9 cellular contexts compared by ENCODE assay signal in the genomic region with DNA sequence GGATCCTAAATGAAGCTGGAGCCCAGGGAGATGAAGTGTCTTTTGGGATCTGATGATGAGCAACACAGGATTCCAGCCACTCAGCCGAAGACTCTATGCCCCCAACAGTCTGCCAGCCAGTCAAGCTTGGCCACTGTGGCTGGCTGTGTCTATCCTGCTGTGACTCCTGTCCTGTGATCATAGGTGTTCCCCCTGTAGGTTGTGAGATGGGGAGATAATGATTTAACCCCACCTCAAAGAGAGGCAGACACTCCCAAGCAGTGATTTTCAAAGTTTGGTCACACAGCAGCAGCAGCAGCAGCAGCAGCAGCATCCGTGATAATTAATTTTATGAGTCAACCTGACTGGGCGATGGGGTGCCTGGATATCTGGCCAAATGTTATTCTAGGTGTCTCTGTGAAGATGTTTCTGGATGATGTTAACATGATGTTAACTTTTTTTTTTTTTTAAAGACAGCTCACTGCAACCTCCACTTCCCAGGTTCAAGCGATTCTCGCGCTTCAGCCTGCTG. TPM values are rescaled to one million over a fixed set of nuclear protein-coding genes. Genes with fewer than 3 reads are reported as not detected.
DNase-seq lines count a peak whose midpoint lies in the region; ATAC-seq, FAIRE-seq and TF ChIP-seq lines count a peak whose summit lies in the region.
"Had no signal": no experiment of that assay in that cellular context is flagged by ENCODE, and none has a peak within 500 bp of the region (broad histone marks: within the 10 kb centered on the region; RNA-seq: fewer than 3 reads in every experiment).

No MANE protein-coding gene starts in this region.

- peak; percentile 42 for DNase-seq in GM12865 (ENCODE audit: low read depth)
- DNase-seq in GM12878 (ENCODE audit: low read depth, low spot score), result no peak
- peak; percentile 18 for DNase-seq in posterior vena cava (ENCODE audit: low spot score)
- DNase-seq in T1000 (lab: John Stamatoyannopoulos, UW), result no peak
- no peak for DNase-seq in GM19239 (ENCODE audit: insufficient read length, low spot score)
- DNase-seq: central memory CD4-positive, alpha-beta T cell had no signal

- H3K36me3 ChIP-seq in GM12878 (ENCODE audit: control insufficient read depth in 2 of 2, insufficient read depth in 2 of 2, low read length in 1 of 2), result no peaks in the 10 kb centered on the region

- H3K4me1 ChIP-seq in GM12878 (ENCODE audit: control insufficient read depth, insufficient read depth, low read length), result peaks cover 42% of the 10 kb centered on the region

- peak; percentile 38 for ATAC-seq in HG03196 (IDR thresholded peaks at IDR 0.05; ENCODE audit: unreplicated experiment)
- ATAC-seq in GM12878, result peak; percentile 59
- ATAC-seq in GM19395 (IDR thresholded peaks at IDR 0.05; ENCODE audit: unreplicated experiment), result no peak
- no peak for ATAC-seq in GM18873 (IDR thresholded peaks at IDR 0.05; ENCODE audit: low FRiP score, unreplicated experiment)

- no peaks in the 10 kb centered on the region for H3K79me2 ChIP-seq in GM12878 (ENCODE audit: control insufficient read depth, insufficient read depth, low read length)

- RAD21 ChIA-PET in GM12878 (lab: Charles Lee; ENCODE audit: unreplicated experiment), result interaction anchor here (1.7 to 6.1 kb wide), 3 partner anchors 12 to 19 kb away, joined by 5 to 44 read pairs (median 17); no protein-coding TSS in a partner anchor

- no peak for TF ChIP-seq CTCF in GM12865 (IDR thresholded peaks at IDR 0.05; ENCODE audit: insufficient read depth, low read depth, low read length, missing control alignments)
- no peak for TF ChIP-seq CTCF in GM12878 (IDR thresholded peaks at IDR 0.05 in 2 of 3, conservative IDR thresholded peaks at IDR 0.05 in 1 of 3; ENCODE audit: control insufficient read depth in 2 of 3, extremely low read depth in 1 of 3, insufficient read depth in 1 of 3, low read depth in 3 of 3, low read length in 3 of 3)

- no peak for TF ChIP-seq RAD21 in GM12878 (IDR thresholded peaks at IDR 0.05; ENCODE audit: insufficient read depth, low read depth, low read length)

- no peaks in the 10 kb centered on the region for H3K9me3 ChIP-seq in GM12878 (replicated peaks; ENCODE audit: control insufficient read depth, insufficient read depth, low read length)

- H3K9ac ChIP-seq in GM12878 (ENCODE audit: control insufficient read depth, insufficient read depth, low read length), result no peak overlapping the region

- FAIRE-seq in GM12878 (lab: Jason Lieb, UNC) (peak; percentile 23), GM19239 (lab: Jason Lieb, UNC) (no peak)

- H4K20me1 ChIP-seq in GM12878 (ENCODE audit: control insufficient read depth, insufficient read depth), result no peaks in the 10 kb centered on the region

- H3K27ac ChIP-seq in GM12878 (ENCODE audit: control insufficient read depth, insufficient read depth), result peak overlapping the region; percentile 68

- H2AFZ ChIP-seq in GM12878 (ENCODE audit: control insufficient read depth, low read depth, low read length), result peak overlapping the region; percentile 68; the same call in 1 of the 2 replicates

- WGBS in GM12878 (ENCODE audit: insufficient coverage, insufficient replicate concordance, low lambda C conversion rate, missing lambda C conversion rate), result 50% methylated on average over 6 of the region's 6 CpGs

- BruUV-seq in GM12878 (replicated peaks; lab: Mats Ljungman, UMichigan), result no TSS peak

- no peak for TF ChIP-seq EP300 in GM12878 (IDR thresholded peaks at IDR 0.05; ENCODE audit: borderline replicate concordance in 1 of 2, control insufficient read depth in 1 of 2, low read depth in 2 of 2, low read length in 2 of 2)

- in situ Hi-C loops in GM12878 (cut with MboI), result loop anchor here (25.0 kb wide), 1 partner anchor 537 kb away; no protein-coding TSS in a partner anchor

- H3K4me3 ChIP-seq in GM12865 (ENCODE audit: low read depth, low read length) (peak overlapping the region; percentile 47), GM12878 (0 out of 2 replicates have a peak overlapping the region, but pooled peaks have one; percentile 17)

- peak overlapping the region; percentile 64 for H3K4me2 ChIP-seq in GM12878 (ENCODE audit: control insufficient read depth, insufficient read depth)

- intact Hi-C loops in GM12878 (cut with micrococcal nuclease; ENCODE audit: unreplicated experiment), result no loop called here
- intact Hi-C loops in posterior vena cava (cut with DNase I), result no loop called here

- CTCF ChIA-PET in GM12878 (lab: Yijun Ruan, JAX), result interaction anchor here (0.6 to 10.6 kb wide), 6 partner anchors 13 to 226 kb away, joined by 3 to 148 read pairs (median 4); partner anchors contain the start of gene HS1BP3

- POLR2A ChIA-PET in GM12878 (lab: Charles Lee), result interaction anchor here (0.6 to 1.7 kb wide), 2 partner anchors 21 to 1034 kb away, joined by 4 read pairs; partner anchors contain the start of gene RHOB

- no peaks in the 10 kb centered on the region for H3K27me3 ChIP-seq in GM12878 (replicated peaks in 1 of 2; ENCODE audit: control insufficient read depth in 2 of 2, insufficient read depth in 2 of 2, low read length in 1 of 2)

- SMC1A ChIA-PET in GM12878 (lab: Charles Lee; ENCODE audit: uncharacterized antibody, unreplicated experiment), result interaction anchor here (1.1 to 4.6 kb wide), 2 partner anchors 13 to 81 kb away, joined by 3 to 46 read pairs; no protein-coding TSS in a partner anchor

- TF ChIP-seq POLR2A in GM12878 (IDR thresholded peaks at IDR 0.05; ENCODE audit: low read depth, low read length), result no peak

TF ChIP-seq in GM12878, 131 proteins besides CTCF, POLR2A, EP300 and RAD21:
- TF ChIP-seq NR2C1 (IDR thresholded peaks at IDR 0.05) (no peak), CHD1 (IDR thresholded peaks at IDR 0.05; ENCODE audit: low read depth, low read length) (no peak), PAX5 (IDR thresholded peaks at IDR 0.05; ENCODE audit: borderline replicate concordance, low read depth, low read length) (0 out of 2 replicates have a peak, but pooled peaks have one; percentile 9), TCF7 (IDR thresholded peaks at IDR 0.05; ENCODE audit: borderline replicate concordance) (no peak), JUNB (IDR thresholded peaks at IDR 0.05) (no peak), IRF4 (IDR thresholded peaks at IDR 0.05; ENCODE audit: low read depth, low read length) (no peak)

RNA-seq across cellular contexts. Expression of gene RHOB, which starts 21.4 kb away (rescaled TPM):
- 10.4 and 10.5 TPM in 2 replicates for total RNA-seq in GM12878 (2013; cell fraction: nucleolus; rRNA removed)
- total RNA-seq in GM12878 (2014; rRNA removed) (4.1 and 4.8 TPM in 2 replicates), GM12878 (2014; rRNA removed; fragmentation: Illumina TruSeq; extraction: Trizol) (1.0 and 1.2 TPM in 2 replicates), GM12878 (2021) (4.0 and 4.5 TPM in 2 replicates), posterior vena cava (1,000 to 10,000 TPM in 1 of 2 donors, 100 to 1,000 TPM in 1; 742 to 1,258 TPM)
- 3.6 TPM for polyA plus RNA-seq in GM12878 (2011; ENCODE audit: low read depth)
- polyA plus RNA-seq in GM12878 (2011; rRNA removed) (1.1 and 1.8 TPM in 2 replicates), GM12878 (2014; fragmentation: Illumina TruSeq; extraction: Trizol) (0.73 and 1.2 TPM in 2 replicates), GM12878 (2014; fragmentation: Nextera tagmentation; extraction: Ambion mirVana) (under 1 TPM; 0.03 to 0.35 TPM), GM12878 (2014; rRNA removed) (2.8 and 3.0 TPM in 2 replicates), GM12878 (2016; fragmentation: Nextera tagmentation; extraction: Ambion mirVana) (under 1 TPM; 0.45 to 0.87 TPM)
- 1.2 and 1.7 TPM in 2 replicates for polyA plus RNA-seq in GM12878 (2011; cell fraction: cytosol; rRNA removed)
- polyA plus RNA-seq in GM12878 (2011; cell fraction: nucleus; rRNA removed), result 2.7 and 2.9 TPM in 2 replicates
- polyA plus RNA-seq in GM12878 (2012), result 5.2 and 5.6 TPM in 2 replicates
- polyA minus RNA-seq in GM12878 (2011; rRNA and poly(A)+ RNA removed), result 0.44 and 1.1 TPM in 2 replicates
- polyA minus RNA-seq in GM12878 (2011; cell fraction: cytosol; rRNA and poly(A)+ RNA removed), result 7.8 and 8.4 TPM in 2 replicates
- polyA minus RNA-seq in GM12878 (2011; cell fraction: nucleus; rRNA and poly(A)+ RNA removed), result 5.2 and 8.0 TPM in 2 replicates

Comparison
In these comparisons a context has a peak if more than half of its experiments do, and no peak if none do; other contexts are left out.
1. DNase-seq: peak in GM12865 (single experiment) and posterior vena cava (single experiment); none in GM12878 (single experiment), T1000 (single experiment) and GM19239 (single experiment).
2. ATAC-seq: peak in HG03196 (single experiment) and GM12878 (single experiment); none in GM19395 (single experiment) and GM18873 (single experiment).
3. RNA of gene RHOB, which starts 21.4 kb away (total RNA-seq): 742 to 1,258 TPM in posterior vena cava; 1.0 to 10.5 TPM in GM12878; every median in the first group is over 10 times any median in the second.